In the genomic region with DNA sequence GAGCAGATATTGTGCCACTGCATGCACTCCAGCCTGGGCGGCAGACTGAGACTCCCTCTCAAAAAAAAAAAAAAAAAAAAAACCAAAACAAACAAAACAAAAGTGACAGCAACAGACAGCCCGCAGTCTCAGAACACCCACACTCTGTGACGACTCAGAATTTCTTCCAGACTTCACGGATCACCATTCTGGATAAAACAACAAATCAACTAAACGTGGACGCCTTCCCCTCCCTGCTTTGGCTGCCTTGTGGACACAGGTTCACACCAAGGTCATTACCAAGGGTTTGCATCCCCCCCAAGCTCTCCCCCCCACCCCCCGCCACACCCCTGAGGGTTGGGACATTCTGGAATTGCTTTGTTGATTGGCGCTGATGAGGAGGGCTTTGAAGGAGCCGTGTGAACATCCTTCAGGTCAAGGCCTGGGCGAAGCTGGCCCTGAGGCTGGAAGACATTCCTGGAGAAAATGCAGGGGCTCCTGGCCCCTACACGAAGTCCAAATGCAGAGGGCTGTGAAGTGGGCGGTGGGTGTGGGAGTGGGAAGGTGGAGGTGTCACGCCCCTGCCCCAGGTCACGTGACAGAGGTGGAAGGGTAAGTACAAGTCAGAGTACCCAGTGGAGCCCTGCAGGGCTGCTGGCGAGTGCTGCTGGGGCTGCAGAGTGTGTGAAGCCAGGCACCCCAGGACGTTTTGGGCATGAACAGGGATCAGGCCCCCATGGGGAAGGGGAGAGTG, we compare ENCODE assay signal across 31 cellular contexts. TPM values are rescaled to one million over a fixed set of nuclear protein-coding genes. Genes with fewer than 3 reads are reported as not detected.
"Had no signal": no experiment of that assay in that cellular context is flagged by ENCODE, and none has a peak within 500 bp of the region (broad histone marks: within the 10 kb centered on the region; RNA-seq: fewer than 3 reads in every experiment).

No MANE protein-coding gene starts in this region.

- H3K4me2 ChIP-seq: hepatocyte had no signal

- H3K27ac Mint-ChIP-seq: activated naive CD4-positive, alpha-beta T cell treated with anti-CD3 and anti-CD28 coated beads, Interleukin-2, amount 50 U/mL, for 24 hours; effector memory CD8-positive, alpha-beta T cell; immature natural killer cell; nephron progenitor cell; stimulated activated effector memory CD8-positive, alpha-beta T cell treated with anti-CD3 and anti-CD28 coated beads, Interleukin-12 subunit alpha, Interleukin-12 subunit beta, amount 100 ng/mL, for 72 hours; T-helper 17 cell had no signal

- H3K4me3 Mint-ChIP-seq: activated naive CD4-positive, alpha-beta T cell treated with anti-CD3 and anti-CD28 coated beads, Interleukin-2, amount 50 U/mL, for 24 hours; central memory CD8-positive, alpha-beta T cell; effector memory CD8-positive, alpha-beta T cell; immature natural killer cell; nephron progenitor cell; stimulated activated effector memory CD8-positive, alpha-beta T cell treated with anti-CD3 and anti-CD28 coated beads, Interleukin-12 subunit alpha, Interleukin-12 subunit beta, amount 100 ng/mL, for 72 hours; T-helper 17 cell had no signal

- H3K9me3 Mint-ChIP-seq: activated naive CD4-positive, alpha-beta T cell treated with anti-CD3 and anti-CD28 coated beads, Interleukin-2, amount 50 U/mL, for 24 hours; central memory CD8-positive, alpha-beta T cell; effector memory CD8-positive, alpha-beta T cell; immature natural killer cell; stimulated activated effector memory CD8-positive, alpha-beta T cell treated with anti-CD3 and anti-CD28 coated beads, Interleukin-12 subunit alpha, Interleukin-12 subunit beta, amount 100 ng/mL, for 72 hours had no signal

- H3K27me3 ChIP-seq: esophagus muscularis mucosa, hepatocyte, pancreas, stomach, suprapubic skin, transverse colon, uterus had no signal

- H3K36me3 Mint-ChIP-seq: activated naive CD4-positive, alpha-beta T cell treated with anti-CD3 and anti-CD28 coated beads, Interleukin-2, amount 50 U/mL, for 24 hours; immature natural killer cell had no signal

- DNase-seq: activated CD4-positive, CD25-positive, alpha-beta regulatory T cell treated with anti-CD3 and anti-CD28 coated beads, Interleukin-2, amount 50 U/mL, for 72 hours; activated gamma-delta T cell; effector memory CD8-positive, alpha-beta T cell; glutamatergic neuron; immature natural killer cell; kidney glomerular epithelial cell; left ventricle myocardium superior; mammary epithelial cell; nephron progenitor cell; stimulated activated CD4-positive, alpha-beta T cell treated with anti-CD3 and anti-CD28 coated beads, Interleukin-2, amount 100 ng/mL, for 24 hours; stomach; SW 1271; T-helper 17 cell; transverse colon; uterus had no signal

- H3K27me3 Mint-ChIP-seq: activated naive CD4-positive, alpha-beta T cell treated with anti-CD3 and anti-CD28 coated beads, Interleukin-2, amount 50 U/mL, for 24 hours; central memory CD8-positive, alpha-beta T cell; effector memory CD8-positive, alpha-beta T cell; T-helper 17 cell had no signal

- ATAC-seq: effector memory CD8-positive, alpha-beta T cell; left ventricle myocardium superior; pancreas; right cardiac atrium; stimulated activated effector memory CD8-positive, alpha-beta T cell treated with anti-CD3 and anti-CD28 coated beads, Interleukin-12 subunit alpha, Interleukin-12 subunit beta, amount 100 ng/mL, for 72 hours; T-helper 17 cell had no signal

- H3K9me3 ChIP-seq: esophagus muscularis mucosa, pancreas, stomach, suprapubic skin, transverse colon, uterus had no signal

- H3K27ac ChIP-seq: esophagus muscularis mucosa, hepatocyte, pancreas, skin epidermis, stomach, suprapubic skin, transverse colon, uterus, VCaP had no signal

- H3K4me3 ChIP-seq: esophagus muscularis mucosa, hepatocyte, pancreas, skin epidermis, stomach, suprapubic skin, transverse colon, uterus had no signal

- FAIRE-seq: astrocyte, colon, frontal cortex, pancreas had no signal

- H3K36me3 ChIP-seq: esophagus muscularis mucosa, pancreas, stomach, suprapubic skin, transverse colon, uterus had no signal

- H2AFZ ChIP-seq: hepatocyte had no signal

- H3K4me1 ChIP-seq: pancreas, uterus had no signal

RNA-seq across cellular contexts. Expression of gene LCN10, which starts 10.1 kb away (rescaled TPM):
- total RNA-seq: astrocyte, frontal cortex, hepatocyte, mammary epithelial cell, myocyte had no signal
- polyA plus RNA-seq: hepatocyte, immature natural killer cell, mammary epithelial cell had no signal

RNA-seq across cellular contexts. Expression of gene LCN6, which starts 15.7 kb away (rescaled TPM):
- total RNA-seq: astrocyte, dermis microvascular lymphatic vessel endothelial cell, frontal cortex, hepatocyte, mammary epithelial cell, myocyte, pulmonary artery endothelial cell, T-helper 17 cell had no signal
- polyA plus RNA-seq: hepatocyte, immature natural killer cell, mammary epithelial cell had no signal

RNA-seq across cellular contexts. Expression of gene DIPK1B, which starts 20.2 kb away (rescaled TPM):
- total RNA-seq: myocyte had no signal

RNA-seq across cellular contexts. Expression of gene LCN8, which starts 25.4 kb away (rescaled TPM):
- total RNA-seq: astrocyte, dermis microvascular lymphatic vessel endothelial cell, esophagus muscularis mucosa, frontal cortex, hepatocyte, left ventricle myocardium superior, mammary epithelial cell, pancreas, pulmonary artery endothelial cell, right cardiac atrium, stomach, suprapubic skin, transverse colon had no signal
- polyA plus RNA-seq: hepatocyte, mammary epithelial cell, pancreas, right cardiac atrium, stomach had no signal

RNA-seq across cellular contexts. Expression of gene LCN15, which starts 31.7 kb away (rescaled TPM):
- total RNA-seq: astrocyte, esophagus muscularis mucosa, frontal cortex, mammary epithelial cell, myocyte, pancreas, pulmonary artery endothelial cell, stomach, T-helper 17 cell, uterus had no signal
- polyA plus RNA-seq: immature natural killer cell, mammary epithelial cell, pancreas, stomach had no signal
